Comparison of ENCODE assay signal across 8 cellular contexts in the genomic region with DNA sequence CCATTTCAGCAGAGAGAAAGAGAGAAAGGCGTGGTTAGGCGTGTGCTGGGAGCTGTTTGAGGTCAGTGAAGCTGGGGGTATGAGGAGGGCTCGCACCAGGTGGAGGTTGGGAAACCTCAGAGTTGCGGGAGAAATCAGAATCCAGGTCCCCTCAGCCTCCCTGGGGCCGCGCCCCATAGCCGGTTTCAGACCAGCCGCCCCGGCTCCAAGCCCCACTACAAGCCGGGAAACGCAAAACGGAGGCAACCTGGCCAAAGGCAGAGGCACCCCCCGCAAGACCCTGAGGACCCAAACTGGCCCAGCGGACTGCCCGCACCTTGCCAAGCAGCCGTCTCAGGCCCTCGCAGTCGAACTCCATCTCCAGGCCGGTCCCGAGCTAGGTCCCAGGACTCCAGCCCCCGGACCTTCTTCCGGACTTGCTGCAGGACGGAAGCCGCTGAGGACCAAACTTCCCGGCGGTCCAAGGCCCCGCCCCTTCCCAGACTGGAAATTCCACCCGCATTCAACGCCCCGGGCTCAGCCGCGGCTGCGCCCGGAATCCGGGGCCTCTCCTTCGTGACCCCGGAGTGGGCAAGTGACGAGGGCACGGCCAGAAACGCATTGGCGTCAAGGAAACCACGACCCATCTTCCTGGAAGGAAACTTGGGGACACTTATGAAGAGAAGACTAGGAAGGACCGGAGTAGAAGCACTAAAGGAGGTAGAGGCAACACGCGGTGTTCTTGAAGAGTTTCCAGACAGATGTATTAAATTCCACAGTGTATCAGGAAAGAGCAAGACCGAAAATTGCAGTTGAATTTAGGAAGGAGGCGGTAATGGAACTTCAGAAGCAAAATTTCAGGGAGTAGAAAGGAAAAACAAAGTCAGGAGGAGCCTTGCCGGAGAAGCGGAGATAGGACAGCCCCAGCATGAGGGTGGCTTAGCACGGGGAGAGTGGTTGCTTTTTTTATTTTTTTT. TPM values are rescaled to one million over a fixed set of nuclear protein-coding genes. Genes with fewer than 3 reads are reported as not detected.
DNase-seq lines count a peak whose midpoint lies in the region; ATAC-seq and TF ChIP-seq lines count a peak whose summit lies in the region.

A gene (minus strand): TSS at position 438 of the 956 bp plus-strand sequence. CDS start 80 bp downstream, at position 358.

- DNase-seq in Daoy (ENCODE audit: low read depth) (peak; percentile 90), LHCN-M2 (ENCODE audit: low read depth) (peak; percentile 88), SKM-1 treated with dmso at 0.1 percent for 144 hours (lab: John Stamatoyannopoulos, UW; ENCODE audit: unreplicated experiment) (peak; percentile 69), Right ventricle myocardium superior (peak; percentile 93), ovary (peak; percentile 87 to 92 (median 90)), thoracic aorta (ENCODE audit: low spot score) (peak; percentile 51)
- peak; percentile 83 for DNase-seq in activated naive CD8-positive, alpha-beta T cell treated with anti-CD3 and anti-CD28 coated beads, Interleukin-2, amount 50 U/mL, for 24 hours

- peak; percentile 67 for ATAC-seq in GM21717 (IDR thresholded peaks at IDR 0.05; ENCODE audit: unreplicated experiment)
- peak; percentile 63 for ATAC-seq in activated naive CD8-positive, alpha-beta T cell treated with anti-CD3 and anti-CD28 coated beads, Interleukin-2, amount 50 U/mL, for 24 hours
- peak; percentile 98 for ATAC-seq in Right ventricle myocardium superior (ENCODE audit: poor library complexity)
- peak; percentile 91 for ATAC-seq in thoracic aorta (ENCODE audit: insufficient number of reproducible peaks, low FRiP score, low read depth)

- H3K27ac ChIP-seq in ovary, result peak within 1 kb of the TSS; percentile 66 to 73
- H3K27ac ChIP-seq in thoracic aorta, result peak within 1 kb of the TSS; percentile 79 to 80

- WGBS in ovary, 3 donors, result 0 to 1% (median 0%) methylated on average over 37 to 50 of the region's 50 CpGs

- H3K4me1 Mint-ChIP-seq in activated naive CD8-positive, alpha-beta T cell treated with anti-CD3 and anti-CD28 coated beads, Interleukin-2, amount 50 U/mL, for 24 hours, result peaks cover 3% of the 10 kb centered on the region

- intact Hi-C loops in Right ventricle myocardium superior (cut with DNase I), result loop anchor here (10.0 kb wide), 1 partner anchor 116 kb away; no protein-coding TSS in a partner anchor
- intact Hi-C loops in ovary (cut with DNase I), result no loop called here

- H3K36me3 ChIP-seq in ovary, result no peaks in the 10 kb centered on the region
- no peaks in the 10 kb centered on the region for H3K36me3 ChIP-seq in thoracic aorta

- H3K27me3 Mint-ChIP-seq in activated naive CD8-positive, alpha-beta T cell treated with anti-CD3 and anti-CD28 coated beads, Interleukin-2, amount 50 U/mL, for 24 hours, result no peaks in the 10 kb centered on the region

- H3K4me1 ChIP-seq in ovary (ENCODE audit: insufficient read depth) (peaks cover 6% of the 10 kb centered on the region), thoracic aorta (ENCODE audit: control insufficient read depth in 1 of 2, low read depth in 2 of 2) (peaks cover 17 to 28% of the 10 kb centered on the region in 2 donors)

- no peak within 1 kb of the TSS for H3K27ac Mint-ChIP-seq in activated naive CD8-positive, alpha-beta T cell treated with anti-CD3 and anti-CD28 coated beads, Interleukin-2, amount 50 U/mL, for 24 hours

- H3K9me3 ChIP-seq in ovary (no peaks in the 10 kb centered on the region), thoracic aorta (no peaks in the 10 kb centered on the region)

- H3K27me3 ChIP-seq in ovary, result no peaks in the 10 kb centered on the region
- H3K27me3 ChIP-seq in thoracic aorta (replicated peaks; ENCODE audit: insufficient read depth), result no peaks in the 10 kb centered on the region

- no peak within 1 kb of the TSS for H3K4me3 Mint-ChIP-seq in activated naive CD8-positive, alpha-beta T cell treated with anti-CD3 and anti-CD28 coated beads, Interleukin-2, amount 50 U/mL, for 24 hours

- no peaks in the 10 kb centered on the region for H3K36me3 Mint-ChIP-seq in activated naive CD8-positive, alpha-beta T cell treated with anti-CD3 and anti-CD28 coated beads, Interleukin-2, amount 50 U/mL, for 24 hours (ENCODE audit: low read depth)

- TF ChIP-seq CTCF in ovary (IDR thresholded peaks at IDR 0.05) (peak in 1 of 3 donors; percentile 11), thoracic aorta (IDR thresholded peaks at IDR 0.05) (no peak)

- peak; percentile 67 for TF ChIP-seq POLR2A in ovary (IDR thresholded peaks at IDR 0.05)

- no peaks in the 10 kb centered on the region for H3K9me3 Mint-ChIP-seq in activated naive CD8-positive, alpha-beta T cell treated with anti-CD3 and anti-CD28 coated beads, Interleukin-2, amount 50 U/mL, for 24 hours

- peak; percentile 39 for TF ChIP-seq EP300 in ovary (IDR thresholded peaks at IDR 0.05)

- H3K4me3 ChIP-seq in ovary, result peak within 1 kb of the TSS; percentile 88
- peak within 1 kb of the TSS; percentile 69 for H3K4me3 ChIP-seq in thoracic aorta

RNA-seq across cellular contexts. Expression of the gene that starts here (rescaled TPM):
- 21.9 and 28.6 TPM in 2 replicates for total RNA-seq in Daoy (2014; rRNA removed; shearing (Covaris generic))
- total RNA-seq in LHCN-M2 (2014; rRNA removed) (28.2 and 40.2 TPM in 2 replicates), Right ventricle myocardium superior (19.3 TPM), ovary (10 to 100 TPM; 14.9 to 22.9 (median 16.9) TPM), thoracic aorta (10 to 100 TPM; 22.2 to 23.7 TPM)
- polyA plus RNA-seq in LHCN-M2 (2012), result 9.2 TPM
- polyA plus RNA-seq in ovary, result 10 to 100 TPM in 1 of 2 donors, 1 to 10 TPM in 1; 7.0 to 12.3 TPM

Comparison
In these comparisons a context has a peak if more than half of its experiments do, and no peak if none do; other contexts are left out.
1. Peak in every context shown above with its lines: DNase-seq, ATAC-seq, H3K4me3 ChIP-seq and H3K27ac ChIP-seq.